In the genomic region with DNA sequence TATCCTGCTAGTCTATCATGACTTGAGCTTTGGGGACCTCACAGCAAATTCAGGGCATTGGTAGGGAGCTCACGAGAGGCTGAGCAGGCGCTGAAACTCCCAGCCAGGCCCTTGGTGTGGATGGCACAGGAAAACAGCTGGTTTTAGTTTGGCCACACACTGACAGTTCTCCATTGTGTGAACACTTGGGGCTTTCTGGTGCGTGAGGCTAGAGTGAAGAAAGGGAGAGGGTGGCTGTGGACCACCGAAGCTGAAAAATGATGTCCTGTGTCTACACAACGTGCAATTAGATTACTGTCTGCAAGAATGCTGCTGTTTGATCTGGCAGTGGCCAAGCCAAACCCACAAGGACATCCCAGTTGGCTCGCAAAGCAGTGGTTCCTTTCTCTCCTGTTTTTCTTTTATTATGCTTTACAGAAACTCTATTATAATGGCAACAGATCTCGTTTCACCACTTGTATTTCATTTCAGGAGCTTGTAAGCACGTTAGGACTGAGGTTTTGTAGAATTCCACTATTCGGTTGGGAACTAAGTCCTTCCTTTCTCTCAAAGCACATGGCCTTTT, we compare ENCODE assay signal across 23 cellular contexts. TPM values are rescaled to one million over a fixed set of nuclear protein-coding genes. Genes with fewer than 3 reads are reported as not detected.
DNase-seq lines count a peak whose midpoint lies in the region; ATAC-seq and TF ChIP-seq lines count a peak whose summit lies in the region.
"Had no signal": no experiment of that assay in that cellular context is flagged by ENCODE, and none has a peak within 500 bp of the region (broad histone marks: within the 10 kb centered on the region; RNA-seq: fewer than 3 reads in every experiment).

No MANE protein-coding gene starts in this region.

- H2BK5ac ChIP-seq in IMR-90 (ENCODE audit: low read depth, low read length, poor library complexity, severe bottlenecking) = no peak overlapping the region

- H3K9ac ChIP-seq in IMR-90 (ENCODE audit: low read depth, low read length) = no peak overlapping the region

- in situ Hi-C loops in IMR-90 (cut with MboI; ENCODE audit: low sequenced_read_pairs) = no loop called here

- no peaks in the 10 kb centered on the region for H3K4me1 Mint-ChIP-seq in T-helper 2 cell treated with Interferon-gamma antibody and Interleukin-4, amounts not matched to agents 5 μg/mL and 100 μg/mL, for 36 hours (ENCODE audit: low read depth)
- H3K4me1 Mint-ChIP-seq: CD4-positive, CD25-positive, alpha-beta regulatory T cell had no signal

- no peaks in the 10 kb centered on the region for H4K20me1 ChIP-seq in IMR-90 (ENCODE audit: insufficient read depth, low read length)

- no peaks in the 10 kb centered on the region for H3K36me3 ChIP-seq in IMR-90 (ENCODE audit: control insufficient read depth, insufficient read depth, low read length)
- H3K36me3 ChIP-seq: gastrocnemius medialis, uterus had no signal

- no peak overlapping the region for H3K4me3 Mint-ChIP-seq in T-helper 2 cell treated with Interferon-gamma antibody and Interleukin-4, amounts not matched to agents 5 μg/mL and 100 μg/mL, for 36 hours
- H3K4me3 Mint-ChIP-seq: activated B cell treated with CpG ODN at 0.5 μM for 24 hours; brain; CD4-positive, CD25-positive, alpha-beta regulatory T cell; natural killer cell treated with Interleukin-12 subunit alpha and Interleukin-12 subunit beta and Interleukin-15 and Interleukin-18, amount 100 ng/mL, for 72 hours had no signal

- H3K4ac ChIP-seq in IMR-90 (ENCODE audit: low read depth, low read length) = peak overlapping the region; percentile 13; the same call in 1 of the 2 replicates

- H3K27ac ChIP-seq in IMR-90 (ENCODE audit: insufficient read depth, low read length) = no peak overlapping the region
- peak overlapping the region; percentile 51 for H3K27ac ChIP-seq in VCaP
- H3K27ac ChIP-seq: gastrocnemius medialis, uterus had no signal

- TF ChIP-seq CTCF in AG10803 (conservative IDR thresholded peaks at IDR 0.05; ENCODE audit: low read length) (no peak), IMR-90 (conservative IDR thresholded peaks at IDR 0.05; ENCODE audit: low read depth, low read length) (no peak), VCaP (conservative IDR thresholded peaks at IDR 0.05) (no peak)

- TF ChIP-seq POLR2A in IMR-90 (IDR thresholded peaks at IDR 0.05; ENCODE audit: low read depth, low read length) = no peak

- H3K4me2 ChIP-seq in IMR-90 (ENCODE audit: low read depth, low read length) = no peak overlapping the region

- H3K36me3 Mint-ChIP-seq in T-helper 2 cell treated with Interferon-gamma antibody and Interleukin-4, amounts not matched to agents 5 μg/mL and 100 μg/mL, for 36 hours (ENCODE audit: low read depth) = no peaks in the 10 kb centered on the region
- H3K36me3 Mint-ChIP-seq: brain; CD4-positive, CD25-positive, alpha-beta regulatory T cell; natural killer cell treated with Interleukin-12 subunit alpha and Interleukin-12 subunit beta and Interleukin-15 and Interleukin-18, amount 100 ng/mL, for 72 hours had no signal

- dilution Hi-C loops in IMR-90 (cut with HindIII; ENCODE audit: low sequenced_read_pairs, unreplicated experiment) = no loop called here

- intact Hi-C loops in IMR-90 (cut with micrococcal nuclease) = no loop called here

- TF ChIP-seq RAD21 in IMR-90 (IDR thresholded peaks at IDR 0.05; ENCODE audit: low read length) = no peak

- no peaks in the 10 kb centered on the region for H3K9me3 Mint-ChIP-seq in T-helper 2 cell treated with Interferon-gamma antibody and Interleukin-4, amounts not matched to agents 5 μg/mL and 100 μg/mL, for 36 hours
- H3K9me3 Mint-ChIP-seq: activated B cell treated with CpG ODN at 0.5 μM for 24 hours; natural killer cell treated with Interleukin-12 subunit alpha and Interleukin-12 subunit beta and Interleukin-15 and Interleukin-18, amount 100 ng/mL, for 72 hours had no signal

- peaks cover 2% of the 10 kb centered on the region; the same call in 1 of the 2 replicates for H3K27me3 ChIP-seq in IMR-90 (ENCODE audit: control insufficient read depth, insufficient read depth, low read length)
- H3K27me3 ChIP-seq: gastrocnemius medialis, uterus had no signal

- H3K14ac ChIP-seq in IMR-90 (replicated peaks; ENCODE audit: low read depth, low read length) = no peak overlapping the region

- H3K56ac ChIP-seq in IMR-90 (ENCODE audit: extremely low read depth, insufficient read depth, low read length) = no peak overlapping the region

- WGBS in IMR-90 (ENCODE audit: extremely low coverage in 2 of 2, insufficient read length in 1 of 2), 2 experiments = no CpG with 5 or more reads among the region's 9 CpGs

- peaks cover 7% of the 10 kb centered on the region; the same call in 1 of the 2 replicates for H3K9me1 ChIP-seq in IMR-90 (ENCODE audit: insufficient read depth, low read length)

- peak; percentile 21 for DNase-seq in AG10803 (ENCODE audit: low read depth)
- DNase-seq in IMR-90 = no peak
- DNase-seq in kidney glomerular epithelial cell (lab: John Stamatoyannopoulos, UW) = peak; percentile 0
- DNase-seq in NCI-H748 treated with DMSO at 0.1 percent for 48 hours (lab: John Stamatoyannopoulos, UW) = no peak
- no peak for DNase-seq in GOT3 (lab: John Stamatoyannopoulos, UW)
- DNase-seq in T-helper 2 cell treated with Interferon-gamma antibody and Interleukin-4, amounts not matched to agents 5 μg/mL and 100 μg/mL, for 36 hours (ENCODE audit: low spot score) = no peak
- DNase-seq: activated B cell treated with CpG ODN at 0.5 μM for 24 hours; activated naive CD4-positive, alpha-beta T cell treated with anti-CD3 and anti-CD28 coated beads, Interleukin-2, amount 50 U/mL, for 16 hours; activated T-cell treated with anti-CD3 and anti-CD28 coated beads, Interleukin-2, amount 50 U/mL, for 48 hours; CD4-positive, CD25-positive, alpha-beta regulatory T cell; gastrocnemius medialis; NCI-H2171; NCI-H69; OCI-M1; SIG-M5; stimulated activated CD4-positive, alpha-beta T cell treated with anti-CD3 and anti-CD28 coated beads, Interleukin-4, amount 100 ng/mL, for 24 hours; T-helper 2 cell; uterus had no signal

- H3K4me3 ChIP-seq in AG10803 (ENCODE audit: low read length) = no peak overlapping the region
- H3K4me3 ChIP-seq in IMR-90 (ENCODE audit: insufficient read depth, low read depth, low read length) = no peak overlapping the region
- H3K4me3 ChIP-seq: coronary artery, gastrocnemius medialis, uterus had no signal

- BruUV-seq in IMR-90 (replicated peaks; lab: Mats Ljungman, UMichigan) = no TSS peak

- peaks cover 12% of the 10 kb centered on the region for H3K4me1 ChIP-seq in IMR-90 (ENCODE audit: control insufficient read depth, insufficient read depth, low read length)
- H3K4me1 ChIP-seq: uterus had no signal

- H2AK5ac ChIP-seq in IMR-90 (ENCODE audit: low read depth, low read length) = 0 out of 2 replicates have a peak overlapping the region, but pooled peaks have one; percentile 34

- H2BK20ac ChIP-seq in IMR-90 (ENCODE audit: low read depth, low read length) = no peak overlapping the region

- no peak for ATAC-seq in IMR-90 (ENCODE audit: low read depth)
- ATAC-seq in activated CD4-positive, CD25-positive, alpha-beta regulatory T cell treated with anti-CD3 and anti-CD28 coated beads, Interleukin-2, amount 50 U/mL, for 24 hours = no peak
- ATAC-seq: gastrocnemius medialis had no signal

- H3K79me1 ChIP-seq in IMR-90 (ENCODE audit: low read depth in 1 of 2, low read length in 2 of 2) = no peaks in the 10 kb centered on the region

- no peak overlapping the region; the same call in 1 of the 2 replicates for H4K91ac ChIP-seq in IMR-90 (ENCODE audit: insufficient read depth, low read depth, low read length)

- no peak overlapping the region for H4K5ac ChIP-seq in IMR-90 (ENCODE audit: low read depth, low read length)

- 0 out of 3 replicates have a peak overlapping the region, but pooled peaks have one; percentile 14 for H2BK15ac ChIP-seq in IMR-90 (ENCODE audit: low read depth, low read length)

- no peaks in the 10 kb centered on the region for H3K27me3 Mint-ChIP-seq in T-helper 2 cell treated with Interferon-gamma antibody and Interleukin-4, amounts not matched to agents 5 μg/mL and 100 μg/mL, for 36 hours (ENCODE audit: low read depth)
- H3K27me3 Mint-ChIP-seq: activated B cell treated with CpG ODN at 0.5 μM for 24 hours; brain; CD4-positive, CD25-positive, alpha-beta regulatory T cell had no signal

- POLR2A ChIA-PET in IMR-90 (lab: Charles Lee; ENCODE audit: unreplicated experiment) = no interaction called here

- no peak overlapping the region for H2AFZ ChIP-seq in IMR-90 (replicated peaks; ENCODE audit: low read length, poor library complexity)

- no peak overlapping the region for H3K23ac ChIP-seq in IMR-90 (ENCODE audit: low read depth, low read length)

- H3K9me3 ChIP-seq in IMR-90 (ENCODE audit: control insufficient read depth, insufficient read depth, low read length) = no peaks in the 10 kb centered on the region
- H3K9me3 ChIP-seq: gastrocnemius medialis, uterus had no signal

- peak overlapping the region; percentile 32; the same call in 1 of the 2 replicates for H2BK120ac ChIP-seq in IMR-90 (ENCODE audit: low read depth, low read length)

- no peak overlapping the region for H3K27ac Mint-ChIP-seq in T-helper 2 cell treated with Interferon-gamma antibody and Interleukin-4, amounts not matched to agents 5 μg/mL and 100 μg/mL, for 36 hours
- H3K27ac Mint-ChIP-seq: activated B cell treated with CpG ODN at 0.5 μM for 24 hours; brain; CD4-positive, CD25-positive, alpha-beta regulatory T cell; natural killer cell treated with Interleukin-12 subunit alpha and Interleukin-12 subunit beta and Interleukin-15 and Interleukin-18, amount 100 ng/mL, for 72 hours had no signal

- CTCF ChIA-PET in IMR-90 (lab: Yijun Ruan, JAX) = interaction anchor here (0.7 kb wide), 1 partner anchor 34 kb away, joined by 3 read pairs; no protein-coding TSS in a partner anchor

- no peak overlapping the region for H3K18ac ChIP-seq in IMR-90 (ENCODE audit: low read depth, low read length)

- no peak overlapping the region for H4K8ac ChIP-seq in IMR-90 (ENCODE audit: low read depth in 2 of 2, low read length in 2 of 2)

- no peak overlapping the region for H2AK9ac ChIP-seq in IMR-90 (replicated peaks; ENCODE audit: low read depth, low read length, poor library complexity)

TF ChIP-seq in IMR-90, 13 proteins besides CTCF, POLR2A, EP300 and RAD21:
- no peak for TF ChIP-seq MAFK (IDR thresholded peaks at IDR 0.05; ENCODE audit: low read depth, low read length)
- TF ChIP-seq CEBPB (IDR thresholded peaks at IDR 0.05; ENCODE audit: low read depth, low read length) = no peak
- no peak for TF ChIP-seq MXI1 (IDR thresholded peaks at IDR 0.05; ENCODE audit: borderline replicate concordance, low read depth, low read length)

RNA-seq across cellular contexts. Expression of a gene that starts 58.9 kb away (rescaled TPM):
- total RNA-seq in IMR-90 (2012; rRNA removed) = not detected in 2 replicates
- polyA plus RNA-seq in IMR-90 (2012; rRNA removed) = not detected in 2 replicates
- not detected in 2 replicates for polyA plus RNA-seq in IMR-90 (2012; cell fraction: cytosol; rRNA removed)
- not detected in 2 replicates for polyA plus RNA-seq in IMR-90 (2012; cell fraction: nucleus; rRNA removed; ENCODE audit: low replicate concordance)
- total RNA-seq: activated B cell treated with CpG ODN at 0.5 μM for 24 hours; natural killer cell treated with Interleukin-12 subunit alpha and Interleukin-12 subunit beta and Interleukin-15 and Interleukin-18, amount 100 ng/mL, for 72 hours had no signal
- polyA plus RNA-seq: CD4-positive, CD25-positive, alpha-beta regulatory T cell had no signal

Comparison
In these comparisons a context has a peak if more than half of its experiments do, and no peak if none do; other contexts are left out.
1. DNase-seq: peak in AG10803 (single experiment) and kidney glomerular epithelial cell (single experiment); none in IMR-90 (single experiment), NCI-H748 treated with DMSO at 0.1 percent for 48 hours (single experiment), GOT3 (single experiment) and T-helper 2 cell treated with Interferon-gamma antibody and Interleukin-4, amounts not matched to agents 5 μg/mL and 100 μg/mL, for 36 hours (single experiment).